In genomic region chr11:79461144-79461543, GRCh38 we compare ENCODE assay signal across 8 cellular contexts. TPM values are rescaled to one million over a fixed set of nuclear protein-coding genes. Genes with fewer than 3 reads are reported as not detected.
DNase-seq lines count a peak whose midpoint lies in the region; ATAC-seq and TF ChIP-seq lines count a peak whose summit lies in the region.

No MANE protein-coding gene starts in this region.

- ATAC-seq in HG03039 (IDR thresholded peaks at IDR 0.05; ENCODE audit: unreplicated experiment) = peak; percentile 80

- H3K4me1 Mint-ChIP-seq in CD8-positive, alpha-beta memory T cell = no peaks in the 10 kb centered on the region

- H3K27ac ChIP-seq in CD8-positive, alpha-beta memory T cell (ENCODE audit: low read depth, low read length) = no peak overlapping the region
- H3K27ac ChIP-seq in uterus (no peak overlapping the region), vagina (no peak overlapping the region)

- intact Hi-C loops in uterus (cut with DNase I; ENCODE audit: low total_unique reads) (no loop called here), vagina (cut with DNase I) (no loop called here)

- H3K36me3 Mint-ChIP-seq in CD8-positive, alpha-beta memory T cell = no peaks in the 10 kb centered on the region

- TF ChIP-seq POLR2A in uterus (IDR thresholded peaks at IDR 0.05) (no peak), vagina (IDR thresholded peaks at IDR 0.05) (no peak)

- no peaks in the 10 kb centered on the region for H3K27me3 Mint-ChIP-seq in CD8-positive, alpha-beta memory T cell

- TF ChIP-seq CTCF in GM12873 (IDR thresholded peaks at IDR 0.05; ENCODE audit: insufficient read depth, low read depth, low read length, missing control alignments) = peak; percentile 63
- peak; percentile 63 for TF ChIP-seq CTCF in WI38 (IDR thresholded peaks at IDR 0.05; ENCODE audit: low read depth, low read length)
- peak in 2 of 4 experiments; percentile 7 to 32 for TF ChIP-seq CTCF in uterus (IDR thresholded peaks at IDR 0.05)
- TF ChIP-seq CTCF in vagina (IDR thresholded peaks at IDR 0.05) = peak in 1 of 3 experiments; percentile 35

- H3K4me3 Mint-ChIP-seq in CD8-positive, alpha-beta memory T cell = no peak overlapping the region

- H3K36me3 ChIP-seq in CD8-positive, alpha-beta memory T cell (ENCODE audit: insufficient read depth, low read length) = no peaks in the 10 kb centered on the region
- H3K36me3 ChIP-seq in uterus (no peaks in the 10 kb centered on the region), vagina (no peaks in the 10 kb centered on the region)

- DNase-seq in kidney glomerular epithelial cell (lab: John Stamatoyannopoulos, UW) (peak; percentile 16), uterus (no peak), vagina (ENCODE audit: extremely low spot score in 2 of 2) (no peak)
- no peak for DNase-seq in CD8-positive, alpha-beta memory T cell
- no peak for DNase-seq in activated effector memory CD4-positive, alpha-beta T cell treated with Interleukin-2 at 50 U/mL for 16 hours

- POLR2A ChIA-PET in CD8-positive, alpha-beta memory T cell (lab: Charles Lee) = no interaction called here

- CTCF ChIA-PET in CD8-positive, alpha-beta memory T cell (lab: Charles Lee) = no interaction called here

- H3K9me3 ChIP-seq in CD8-positive, alpha-beta memory T cell (ENCODE audit: low read length) = no peaks in the 10 kb centered on the region
- H3K9me3 ChIP-seq in uterus (no peaks in the 10 kb centered on the region), vagina (no peaks in the 10 kb centered on the region)

- H3K27ac Mint-ChIP-seq in CD8-positive, alpha-beta memory T cell = no peak overlapping the region

- H3K4me3 ChIP-seq in WI38 (ENCODE audit: low read depth, low read length) (no peak overlapping the region), uterus (no peak overlapping the region), vagina (no peak overlapping the region)
- no peak overlapping the region for H3K4me3 ChIP-seq in CD8-positive, alpha-beta memory T cell (ENCODE audit: low read length)

- peaks cover 0 to 7% (median 4%) of the 10 kb centered on the region in 5 donors for H3K9me3 Mint-ChIP-seq in CD8-positive, alpha-beta memory T cell

- no peaks in the 10 kb centered on the region for H3K27me3 ChIP-seq in CD8-positive, alpha-beta memory T cell (ENCODE audit: insufficient read depth, low read length, poor library complexity, severe bottlenecking)
- no peaks in the 10 kb centered on the region for H3K27me3 ChIP-seq in uterus
- no peaks in the 10 kb centered on the region for H3K27me3 ChIP-seq in vagina

- no peaks in the 10 kb centered on the region for H3K4me1 ChIP-seq in CD8-positive, alpha-beta memory T cell (ENCODE audit: insufficient read depth, low read length)
- H3K4me1 ChIP-seq in uterus = no peaks in the 10 kb centered on the region
- H3K4me1 ChIP-seq in vagina = no peaks in the 10 kb centered on the region

RNA-seq across cellular contexts. Expression of gene TENM4, which starts 20.3 kb away (rescaled TPM):
- not detected for total RNA-seq in CD8-positive, alpha-beta memory T cell
- not detected for polyA plus RNA-seq in CD8-positive, alpha-beta memory T cell
- total RNA-seq in uterus (10 to 100 TPM in 1 of 4 donors, 1 to 10 TPM in 2, under 1 TPM in 1; 0.88 to 61.5 (median 4.0) TPM), vagina (12.5 TPM)
